8 cellular contexts compared by ENCODE assay signal in the genomic region with DNA sequence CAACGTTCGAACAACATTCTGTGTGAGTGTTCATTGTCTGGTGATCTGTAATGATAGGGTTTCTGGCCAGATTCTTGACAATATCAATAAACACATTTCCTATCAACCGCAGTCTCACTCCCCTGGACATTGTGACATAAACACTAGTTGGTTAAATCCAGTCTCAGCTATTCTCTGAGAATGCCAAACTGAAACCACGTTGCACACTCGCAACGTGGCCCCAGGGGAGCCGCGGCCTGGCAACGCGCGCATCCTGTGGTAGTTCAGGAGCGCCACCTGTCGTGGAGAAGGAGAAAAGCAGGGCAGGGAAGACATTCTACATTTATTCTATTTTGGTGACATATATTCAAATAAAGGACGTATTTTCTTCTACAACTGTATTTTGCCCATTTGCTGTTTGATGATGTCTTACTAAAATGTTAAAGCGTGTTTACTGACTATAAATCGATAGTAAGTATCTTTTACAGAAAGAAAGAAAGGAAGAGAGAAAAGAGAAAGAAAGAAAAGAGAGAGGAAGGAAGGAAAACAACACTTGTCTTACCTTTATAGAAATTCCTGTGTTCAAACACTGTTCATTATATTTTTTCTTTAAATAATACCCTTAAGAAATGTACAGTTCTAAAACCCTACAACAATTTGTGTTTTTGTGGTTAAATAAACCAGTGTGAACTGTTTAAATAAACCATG.
DNase-seq lines count a peak whose midpoint lies in the region; ATAC-seq, FAIRE-seq and TF ChIP-seq lines count a peak whose summit lies in the region.

No MANE protein-coding gene starts in this region.

- H3K4me1 ChIP-seq in body of pancreas, result peaks cover 12% of the 10 kb centered on the region
- no peaks in the 10 kb centered on the region for H3K4me1 ChIP-seq in kidney (ENCODE audit: control insufficient read depth in 1 of 2, insufficient read depth in 1 of 2, low read depth in 1 of 2, low read length in 2 of 2)
- peaks cover 0 to 8% (median 0%) of the 10 kb centered on the region in 6 donors for H3K4me1 ChIP-seq in spleen

- no peak overlapping the region for H3K9ac ChIP-seq in kidney (ENCODE audit: low read length in 2 of 2)

- no peaks in the 10 kb centered on the region for H3K27me3 ChIP-seq in GM06990 (replicated peaks; ENCODE audit: control insufficient read depth, insufficient read depth, low read length)
- H3K27me3 ChIP-seq in body of pancreas, result no peaks in the 10 kb centered on the region
- no peaks in the 10 kb centered on the region for H3K27me3 ChIP-seq in spleen (replicated peaks in 1 of 7)

- H3K9me3 ChIP-seq in body of pancreas (no peaks in the 10 kb centered on the region), kidney (ENCODE audit: control insufficient read depth in 1 of 2, low read length in 2 of 2) (no peaks in the 10 kb centered on the region), spleen (no peaks in the 10 kb centered on the region)

- TF ChIP-seq CTCF in GM06990 (IDR thresholded peaks at IDR 0.05; ENCODE audit: insufficient read depth, low read length, poor library complexity, severe bottlenecking) (peak; percentile 34), body of pancreas (IDR thresholded peaks at IDR 0.05) (peak; percentile 69 to 90 (median 79)), kidney (IDR thresholded peaks at IDR 0.05; ENCODE audit: borderline replicate concordance, extremely low read depth, insufficient read depth) (peak; percentile 73), spleen (IDR thresholded peaks at IDR 0.05 in 8 of 11, conservative IDR thresholded peaks at IDR 0.05 in 3 of 11) (peak; percentile 6 to 70 (median 53))

- intact Hi-C loops in body of pancreas (cut with DNase I) (loop anchor here (10.0 kb wide), 1 partner anchor 1598 kb away; no protein-coding TSS in a partner anchor), kidney (cut with DNase I) (no loop called here), spleen (cut with DNase I; ENCODE audit: low total_unique reads) (no loop called here)

- WGBS in body of pancreas, 2 donors, result 4% methylated on average over 16 of the region's 16 CpGs
- 8 to 11% (median 9%) methylated on average over 16 of the region's 16 CpGs for whole genome bisulfite sequencing in spleen, 5 donors

- no peak for TF ChIP-seq POLR2A in body of pancreas (IDR thresholded peaks at IDR 0.05)
- no peak for TF ChIP-seq POLR2A in spleen (IDR thresholded peaks at IDR 0.05)

- H3K27ac ChIP-seq in body of pancreas, result no peak overlapping the region
- no peak overlapping the region for H3K27ac ChIP-seq in kidney (ENCODE audit: low read depth in 2 of 2, low read length in 2 of 2)
- H3K27ac ChIP-seq in spleen, result no peak overlapping the region

- no peak overlapping the region for H3K4me3 ChIP-seq in GM06990 (replicated peaks; ENCODE audit: low read depth, low read length)
- no peak overlapping the region for H3K4me3 ChIP-seq in body of pancreas
- H3K4me3 ChIP-seq in kidney (ENCODE audit: low read length in 2 of 2), result peak overlapping the region; percentile 43 to 48
- peak overlapping the region in 1 of 8 donors; percentile 47 for H3K4me3 ChIP-seq in spleen

- ATAC-seq in HG03439 (IDR thresholded peaks at IDR 0.05; ENCODE audit: unreplicated experiment) (peak; percentile 70), body of pancreas (peak; percentile 72), GM21619 (IDR thresholded peaks at IDR 0.05; ENCODE audit: unreplicated experiment) (no peak)

- FAIRE-seq in kidney (lab: Jason Lieb, UNC), result no peak

- H3K36me3 ChIP-seq in GM06990 (ENCODE audit: control insufficient read depth, insufficient read depth, low read length) (no peaks in the 10 kb centered on the region), body of pancreas (replicated peaks in 1 of 2; ENCODE audit: insufficient read depth in 1 of 2, low read depth in 2 of 2) (no peaks in the 10 kb centered on the region), kidney (ENCODE audit: control insufficient read depth in 1 of 2, insufficient read depth in 2 of 2, low read length in 2 of 2) (no peaks in the 10 kb centered on the region), spleen (no peaks in the 10 kb centered on the region)

- DNase-seq in A172 (ENCODE audit: low spot score), result peak; percentile 55
- peak; percentile 5 for DNase-seq in GM06990 (ENCODE audit: extremely low read depth, insufficient read length)
- DNase-seq in NOMO-1 (lab: John Stamatoyannopoulos, UW; ENCODE audit: unreplicated experiment in 2 of 2), result peak; percentile 42 to 51
- peak; percentile 54 to 68 (median 60) for DNase-seq in body of pancreas
- peak; percentile 75 for DNase-seq in kidney
- DNase-seq in spleen, result peak; percentile 75

Comparison
In these comparisons a context has a peak if more than half of its experiments do, and no peak if none do; other contexts are left out.
1. DNase-seq: peak in every context shown above with its lines; median percentile 75 in kidney; 75 in spleen; 60 in body of pancreas; 55 in A172; 46 in NOMO-1; 5 in GM06990.
2. H3K4me3 ChIP-seq: peak in kidney (2 of 2); none in GM06990 (single experiment) and body of pancreas (0 of 2).
3. Peak in every context shown above with its lines, with median percentiles within 50 percentile points of each other: CTCF ChIP-seq.